ENCODE assay signal across 21 cellular contexts in genomic region chr10:33930079-33930478, GRCh38.
"Had no signal": no experiment of that assay in that cellular context is flagged by ENCODE, and none has a peak within 500 bp of the region (broad histone marks: within the 10 kb centered on the region; RNA-seq: fewer than 3 reads in every experiment).

No MANE protein-coding gene starts in this region.

- ATAC-seq: HepG2, Panc1, PC-3, SK-N-SH treated with all-trans-retinoic acid at 6 μM for 48 hours had no signal

- H3K27ac ChIP-seq: KMS-11, RWPE1 had no signal

- H3K9ac ChIP-seq: KMS-11 had no signal

- DNase-seq: IMR-90, MV-4-11, NCI-H1048, NCI-H1105, NCI-H1417, NCI-H1436 treated with DMSO at 0.1 percent for 48 hours, NCI-H1694, NCI-H187 treated with DMSO at 0.1 percent for 48 hours, NCI-H2029 treated with DMSO at 0.1 percent for 48 hours, NCI-H2107, NCI-H2227 treated with DMSO at 0.1 percent for 48 hours, NCI-H524, NCI-H69, NCI-H774, PC-3, SHP77 had no signal
